Comparison of ENCODE assay signal across 9 cellular contexts in genomic region chr1:37998913-37999433, GRCh38. TPM values are rescaled to one million over a fixed set of nuclear protein-coding genes. Genes with fewer than 3 reads are reported as not detected.
DNase-seq lines count a peak whose midpoint lies in the region; ATAC-seq and TF ChIP-seq lines count a peak whose summit lies in the region.
"Had no signal": no experiment of that assay in that cellular context is flagged by ENCODE, and none has a peak within 500 bp of the region (broad histone marks: within the 10 kb centered on the region; RNA-seq: fewer than 3 reads in every experiment).

No MANE protein-coding gene starts in this region.

- peaks cover 59% of the 10 kb centered on the region for H3F3A ChIP-seq in GM23248 (ENCODE audit: insufficient read depth)

- H3K36me3 ChIP-seq in GM23248 (ENCODE audit: low read depth) = peaks cover 6% of the 10 kb centered on the region
- H3K36me3 ChIP-seq in hepatocyte (replicated peaks; ENCODE audit: insufficient read depth, low read depth) = no peaks in the 10 kb centered on the region
- H3K36me3 ChIP-seq in skeletal muscle tissue (ENCODE audit: control insufficient read depth in 3 of 3, insufficient read depth in 3 of 3, low read length in 3 of 3) = peaks cover 34 to 46% (median 40%) of the 10 kb centered on the region in 3 donors
- no peaks in the 10 kb centered on the region for H3K36me3 ChIP-seq in CD4-positive, alpha-beta memory T cell (ENCODE audit: insufficient read depth, low read length)

- H3K9me3 ChIP-seq in GM23248 (ENCODE audit: low read depth) (no peaks in the 10 kb centered on the region), hepatocyte (ENCODE audit: low read depth) (no peaks in the 10 kb centered on the region), skeletal muscle tissue (ENCODE audit: control insufficient read depth in 3 of 3, low read length in 3 of 3) (no peaks in the 10 kb centered on the region)
- no peaks in the 10 kb centered on the region for H3K9me3 ChIP-seq in CD4-positive, alpha-beta memory T cell (ENCODE audit: control insufficient read depth in 1 of 2, low read length in 2 of 2)

- peaks cover 5% of the 10 kb centered on the region for H3K27me3 Mint-ChIP-seq in activated B cell treated with CpG ODN at 0.5 μM for 24 hours
- H3K27me3 Mint-ChIP-seq in CD4-positive, alpha-beta memory T cell = peaks cover 0 to 3% of the 10 kb centered on the region in 2 donors

- H3K4me1 ChIP-seq in GM23248 (ENCODE audit: insufficient read depth) (peaks cover 65% of the 10 kb centered on the region), hepatocyte (ENCODE audit: insufficient read depth) (peaks cover 44% of the 10 kb centered on the region), skeletal muscle tissue (ENCODE audit: control insufficient read depth in 3 of 3, insufficient read depth in 3 of 3, low read length in 3 of 3) (peaks cover 65 to 85% (median 80%) of the 10 kb centered on the region in 3 donors)
- peaks cover 9% of the 10 kb centered on the region for H3K4me1 ChIP-seq in CD4-positive, alpha-beta memory T cell (ENCODE audit: insufficient read depth, low read length)

- 82 to 83% methylated on average over 16 of the region's 16 CpGs for WGBS in GM23248 (ENCODE audit: low coverage in 1 of 2, low lambda C conversion rate in 2 of 2, missing lambda C conversion rate in 2 of 2), 2 experiments
- 92% methylated on average over 16 of the region's 16 CpGs for whole genome bisulfite sequencing in hepatocyte (ENCODE audit: low lambda C conversion rate, missing lambda C conversion rate)

- H3K4me3 ChIP-seq in GM23248 (peak overlapping the region; percentile 57), hepatocyte (no peak overlapping the region), skeletal muscle tissue (ENCODE audit: low read length in 3 of 3) (peak overlapping the region; percentile 67 to 76 (median 75))
- H3K4me3 ChIP-seq in CD4-positive, alpha-beta memory T cell (ENCODE audit: low read length in 2 of 2) = no peak overlapping the region

- no peaks in the 10 kb centered on the region for H3K9me2 ChIP-seq in GM23248 (ENCODE audit: insufficient read depth)
- H3K9me2 ChIP-seq in hepatocyte (replicated peaks; ENCODE audit: insufficient read depth) = no peaks in the 10 kb centered on the region

- H3K27me3 ChIP-seq in GM23248 (replicated peaks; ENCODE audit: insufficient read depth) (no peaks in the 10 kb centered on the region), hepatocyte (no peaks in the 10 kb centered on the region), skeletal muscle tissue (ENCODE audit: control insufficient read depth in 3 of 3, insufficient read depth in 3 of 3, low read length in 3 of 3) (no peaks in the 10 kb centered on the region)
- H3K27me3 ChIP-seq in CD4-positive, alpha-beta memory T cell (ENCODE audit: insufficient read depth, low read length) = no peaks in the 10 kb centered on the region

- H3K4me2 ChIP-seq in GM23248 (ENCODE audit: unreplicated experiment) (peak overlapping the region; percentile 75), hepatocyte (peak overlapping the region; percentile 68)

- POLR2A ChIA-PET in activated B cell treated with CpG ODN at 0.5 μM for 24 hours (lab: Charles Lee) = no interaction called here
- POLR2A ChIA-PET in CD4-positive, alpha-beta memory T cell (lab: Charles Lee; ENCODE audit: partially characterized antibody) = no interaction called here

- H4K20me1 ChIP-seq in GM23248 (ENCODE audit: insufficient read depth) (no peaks in the 10 kb centered on the region), hepatocyte (ENCODE audit: insufficient read depth, poor library complexity, severe bottlenecking) (no peaks in the 10 kb centered on the region)

- ATAC-seq in activated B cell treated with CpG ODN at 0.5 μM for 24 hours (ENCODE audit: low read depth) (no peak), GM19463 (IDR thresholded peaks at IDR 0.05; ENCODE audit: unreplicated experiment) (no peak), GM19324 (IDR thresholded peaks at IDR 0.05; ENCODE audit: low FRiP score, unreplicated experiment) (no peak)

- TF ChIP-seq CTCF in activated B cell treated with CpG ODN at 0.5 μM for 24 hours (IDR thresholded peaks at IDR 0.05) (no peak), hepatocyte (IDR thresholded peaks at IDR 0.05; ENCODE audit: poor library complexity) (no peak)

- no peaks in the 10 kb centered on the region for H3K36me3 Mint-ChIP-seq in activated B cell treated with CpG ODN at 0.5 μM for 24 hours (ENCODE audit: low read depth)
- no peaks in the 10 kb centered on the region for H3K36me3 Mint-ChIP-seq in CD4-positive, alpha-beta memory T cell

- in situ Hi-C loops in GM23248 (cut with MboI) = no loop called here

- CTCF ChIA-PET in activated B cell treated with CpG ODN at 0.5 μM for 24 hours (lab: Charles Lee) = interaction anchor here (1.1 kb wide), 1 partner anchor 109 kb away, joined by 3 read pairs; no protein-coding TSS in a partner anchor
- CTCF ChIA-PET in CD4-positive, alpha-beta memory T cell (lab: Charles Lee; ENCODE audit: partially characterized antibody) = interaction anchor here (9.8 kb wide), 1 partner anchor 17 kb away, joined by 192 read pairs; the partner anchor contains the start of gene UTP11

- H3K27ac ChIP-seq in GM23248 (peak overlapping the region; percentile 92), hepatocyte (peak overlapping the region; percentile 97), skeletal muscle tissue (ENCODE audit: low read depth, low read length) (peak overlapping the region; percentile 99)
- no peak overlapping the region for H3K27ac ChIP-seq in CD4-positive, alpha-beta memory T cell (ENCODE audit: low read depth, low read length)

- peak overlapping the region; percentile 38 for H3K27ac Mint-ChIP-seq in activated B cell treated with CpG ODN at 0.5 μM for 24 hours
- peak overlapping the region in 1 of 7 donors; percentile 85 for H3K27ac Mint-ChIP-seq in CD4-positive, alpha-beta memory T cell

- H3K9me3 Mint-ChIP-seq in activated B cell treated with CpG ODN at 0.5 μM for 24 hours = no peaks in the 10 kb centered on the region
- H3K9me3 Mint-ChIP-seq in CD4-positive, alpha-beta memory T cell = peaks cover 0 to 2% (median 0%) of the 10 kb centered on the region in 8 donors

- H3K4me1 Mint-ChIP-seq in activated B cell treated with CpG ODN at 0.5 μM for 24 hours = peaks cover 14% of the 10 kb centered on the region
- H3K4me1 Mint-ChIP-seq in CD4-positive, alpha-beta memory T cell = peaks cover 8 to 39% (median 18%) of the 10 kb centered on the region in 4 donors

- intact Hi-C loops in activated B cell treated with CpG ODN at 0.5 μM for 24 hours (cut with micrococcal nuclease) = loop anchor here (10.0 kb wide), 1 partner anchor 404 kb away; the partner anchor contains the start of gene GNL2
- intact Hi-C loops in CD4-positive, alpha-beta memory T cell (cut with micrococcal nuclease) = no loop called here

- H3K4me3 Mint-ChIP-seq in activated B cell treated with CpG ODN at 0.5 μM for 24 hours = no peak overlapping the region
- H3K4me3 Mint-ChIP-seq in CD4-positive, alpha-beta memory T cell = peak overlapping the region in 2 of 8 donors; percentile 31 to 32

- H2AFZ ChIP-seq in GM23248 (no peak overlapping the region), hepatocyte (no peak overlapping the region)

- H3K79me2 ChIP-seq in GM23248 (ENCODE audit: insufficient read depth) (peaks cover 59% of the 10 kb centered on the region), hepatocyte (peaks cover 37% of the 10 kb centered on the region)

- H3K9ac ChIP-seq in GM23248 (peak overlapping the region; percentile 84), skeletal muscle tissue (ENCODE audit: low read depth in 1 of 3, low read length in 3 of 3) (peak overlapping the region; percentile 70 to 100 (median 100))

- DNase-seq in GM23248 (no peak), activated B cell treated with CpG ODN at 0.5 μM for 24 hours (no peak), hepatocyte (ENCODE audit: low spot score) (no peak), iPS-NIHi7 (ENCODE audit: extremely low spot score) (no peak)
- DNase-seq in CD4-positive, alpha-beta memory T cell = no peak
- DNase-seq: activated CD8-positive, alpha-beta memory T cell treated with anti-CD3 and anti-CD28 coated beads, Interleukin-2, amount 50 U/mL, for 48 hours had no signal

RNA-seq across cellular contexts. Expression of gene FHL3, which starts 6.3 kb away (rescaled TPM):
- total RNA-seq in GM23248 (2014; rRNA removed; shearing (Covaris generic)) = 26.9 and 31.7 TPM in 2 replicates
- 44.4 and 48.0 TPM in 2 replicates for polyA plus RNA-seq in GM23248 (2016; fragmentation: Nextera tagmentation; extraction: Ambion mirVana)
- 1.4 and 1.6 TPM in 2 replicates for total RNA-seq in activated B cell treated with CpG ODN at 0.5 μM for 24 hours
- 8.4 and 27.2 TPM in 2 replicates for total RNA-seq in hepatocyte
- 27.2 and 28.6 TPM in 2 replicates for polyA plus RNA-seq in hepatocyte
- total RNA-seq in skeletal muscle tissue = 58.5 TPM
- total RNA-seq in CD4-positive, alpha-beta memory T cell = 1 to 10 TPM; 3.7 to 5.0 TPM
- polyA plus RNA-seq in CD4-positive, alpha-beta memory T cell = 1 to 10 TPM; 3.4 to 3.7 TPM

RNA-seq across cellular contexts. Expression of gene SF3A3, which starts 9.2 kb away (rescaled TPM):
- 37.9 and 62.3 TPM in 2 replicates for total RNA-seq in GM23248 (2014; rRNA removed; shearing (Covaris generic))
- polyA plus RNA-seq in GM23248 (2016; fragmentation: Nextera tagmentation; extraction: Ambion mirVana) (63.4 and 72.3 TPM in 2 replicates), hepatocyte (40.9 and 52.8 TPM in 2 replicates)
- total RNA-seq in activated B cell treated with CpG ODN at 0.5 μM for 24 hours (82.4 and 90.5 TPM in 2 replicates), hepatocyte (48.8 and 51.3 TPM in 2 replicates), skeletal muscle tissue (53.2 TPM)
- total RNA-seq in CD4-positive, alpha-beta memory T cell = 10 to 100 TPM; 74.0 to 74.6 TPM
- 100 to 1,000 TPM in 1 of 2 donors, 10 to 100 TPM in 1; 99.5 to 111 TPM for polyA plus RNA-seq in CD4-positive, alpha-beta memory T cell

RNA-seq across cellular contexts. Expression of gene UTP11, which starts 13.6 kb away (rescaled TPM):
- 25.8 and 37.1 TPM in 2 replicates for total RNA-seq in GM23248 (2014; rRNA removed; shearing (Covaris generic))
- polyA plus RNA-seq in GM23248 (2016; fragmentation: Nextera tagmentation; extraction: Ambion mirVana) (51.0 and 54.3 TPM in 2 replicates), hepatocyte (31.1 and 36.2 TPM in 2 replicates)
- total RNA-seq in activated B cell treated with CpG ODN at 0.5 μM for 24 hours (26.1 and 28.6 TPM in 2 replicates), hepatocyte (29.9 and 39.2 TPM in 2 replicates), skeletal muscle tissue (61.1 TPM)
- 10 to 100 TPM; 17.3 to 17.5 TPM for total RNA-seq in CD4-positive, alpha-beta memory T cell
- 10 to 100 TPM; 21.0 to 21.9 TPM for polyA plus RNA-seq in CD4-positive, alpha-beta memory T cell

RNA-seq across cellular contexts. Expression of gene POU3F1, which starts 47.6 kb away (rescaled TPM):
- not detected in 2 replicates for total RNA-seq in GM23248 (2014; rRNA removed; shearing (Covaris generic))
- polyA plus RNA-seq in GM23248 (2016; fragmentation: Nextera tagmentation; extraction: Ambion mirVana) = not detected in 2 replicates
- total RNA-seq in activated B cell treated with CpG ODN at 0.5 μM for 24 hours = 6.1 and 6.2 TPM in 2 replicates
- 1.0 TPM in 1 of 2 replicates, not detected in the other for total RNA-seq in hepatocyte
- polyA plus RNA-seq in hepatocyte = 0.73 and 0.83 TPM in 2 replicates
- total RNA-seq in skeletal muscle tissue = 0.52 TPM
- under 1 TPM; 0.14 to 0.15 TPM for total RNA-seq in CD4-positive, alpha-beta memory T cell
- under 1 TPM in 1 of 2 donors, not detected in 1; 0.08 TPM for polyA plus RNA-seq in CD4-positive, alpha-beta memory T cell

RNA-seq across cellular contexts. Expression of gene INPP5B, which starts 52.1 kb away (rescaled TPM):
- total RNA-seq in GM23248 (2014; rRNA removed; shearing (Covaris generic)) = 24.4 and 34.3 TPM in 2 replicates
- polyA plus RNA-seq in GM23248 (2016; fragmentation: Nextera tagmentation; extraction: Ambion mirVana) (9.8 and 10.0 TPM in 2 replicates), hepatocyte (6.1 and 9.3 TPM in 2 replicates)
- total RNA-seq in activated B cell treated with CpG ODN at 0.5 μM for 24 hours (63.4 and 70.3 TPM in 2 replicates), hepatocyte (16.3 and 18.3 TPM in 2 replicates), skeletal muscle tissue (9.4 TPM)
- total RNA-seq in CD4-positive, alpha-beta memory T cell = 10 to 100 TPM; 31.4 to 35.7 TPM
- 10 to 100 TPM in 1 of 2 donors, 1 to 10 TPM in 1; 8.9 to 21.0 TPM for polyA plus RNA-seq in CD4-positive, alpha-beta memory T cell

Comparison
In these comparisons a context has a peak if more than half of its experiments do, and no peak if none do; other contexts are left out.
1. H3K4me3 ChIP-seq: peak in GM23248 (single experiment) and skeletal muscle tissue (3 of 3); none in hepatocyte (single experiment) and CD4-positive, alpha-beta memory T cell (0 of 2).